Comparison of ENCODE assay signal across 1 cellular context in the genomic region with DNA sequence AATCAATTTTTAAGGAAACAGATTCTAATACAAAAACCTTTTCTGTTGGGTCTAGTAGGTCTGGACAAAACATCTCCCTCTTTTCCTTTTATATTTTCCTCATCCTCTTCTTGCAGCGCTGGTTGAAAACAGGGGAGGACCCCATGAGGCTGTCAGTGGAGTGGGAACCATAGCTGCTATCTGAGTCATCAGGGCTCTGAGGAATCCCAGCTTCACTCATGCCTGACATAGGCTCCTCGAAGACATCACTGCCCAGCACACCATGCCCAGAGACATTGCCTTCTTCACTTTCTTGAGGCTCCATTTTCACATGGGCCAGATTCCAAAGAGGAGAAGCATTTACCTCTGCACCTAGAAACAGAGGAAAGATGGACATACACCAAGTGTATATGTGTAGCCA.
TF ChIP-seq lines count a peak whose summit lies in the region.

No MANE protein-coding gene starts in this region.

TF ChIP-seq in SK-N-SH, 30 proteins besides CTCF, POLR2A, EP300 and RAD21:
- TF ChIP-seq, protein P1, sequence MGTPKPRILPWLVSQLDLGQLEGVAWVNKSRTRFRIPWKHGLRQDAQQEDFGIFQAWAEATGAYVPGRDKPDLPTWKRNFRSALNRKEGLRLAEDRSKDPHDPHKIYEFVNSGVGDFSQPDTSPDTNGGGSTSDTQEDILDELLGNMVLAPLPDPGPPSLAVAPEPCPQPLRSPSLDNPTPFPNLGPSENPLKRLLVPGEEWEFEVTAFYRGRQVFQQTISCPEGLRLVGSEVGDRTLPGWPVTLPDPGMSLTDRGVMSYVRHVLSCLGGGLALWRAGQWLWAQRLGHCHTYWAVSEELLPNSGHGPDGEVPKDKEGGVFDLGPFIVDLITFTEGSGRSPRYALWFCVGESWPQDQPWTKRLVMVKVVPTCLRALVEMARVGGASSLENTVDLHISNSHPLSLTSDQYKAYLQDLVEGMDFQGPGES (IDR thresholded peaks at IDR 0.05; ENCODE audit: low read depth, low read length): no peak
- TF ChIP-seq FOSL2 (IDR thresholded peaks at IDR 0.05; ENCODE audit: borderline replicate concordance, low read depth) (peak; percentile 50; the same call in 1 of the 2 replicates), MXI1 (IDR thresholded peaks at IDR 0.05; ENCODE audit: low read depth, low read length) (no peak), EZH2phosphoT487 (IDR thresholded peaks at IDR 0.05; ENCODE audit: borderline replicate concordance, low read depth) (no peak), RFX5 (IDR thresholded peaks at IDR 0.05; ENCODE audit: low read length) (no peak), TCF12 (IDR thresholded peaks at IDR 0.05) (no peak), NFIC (IDR thresholded peaks at IDR 0.05; ENCODE audit: borderline replicate concordance) (no peak), TEAD4 (IDR thresholded peaks at IDR 0.05; ENCODE audit: borderline replicate concordance, insufficient read depth) (no peak)
- TF ChIP-seq, protein P2, sequence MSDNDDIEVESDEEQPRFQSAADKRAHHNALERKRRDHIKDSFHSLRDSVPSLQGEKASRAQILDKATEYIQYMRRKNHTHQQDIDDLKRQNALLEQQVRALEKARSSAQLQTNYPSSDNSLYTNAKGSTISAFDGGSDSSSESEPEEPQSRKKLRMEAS (IDR thresholded peaks at IDR 0.05; ENCODE audit: low read depth): peak; percentile 45; the same call in 1 of the 2 replicates
